In the genomic region with DNA sequence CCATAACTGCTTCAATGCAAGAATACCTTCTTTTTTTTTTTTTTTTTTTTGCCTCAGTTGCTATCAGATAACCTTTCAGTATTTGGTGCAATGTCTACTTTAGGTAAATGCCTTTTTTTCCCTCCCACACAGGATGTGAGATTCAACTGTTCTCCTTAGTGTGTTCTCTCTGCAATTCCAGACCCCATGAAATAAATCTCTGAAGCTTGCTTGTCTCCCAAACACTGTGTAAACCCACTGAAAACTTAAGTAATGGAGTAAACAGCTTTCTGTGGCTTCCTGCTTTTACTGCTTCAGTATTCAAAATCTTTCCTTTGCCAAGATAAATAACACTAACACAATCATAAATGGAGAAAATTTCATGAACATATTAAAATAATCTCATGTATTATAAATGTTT, we compare ENCODE assay signal across 19 cellular contexts. TPM values are rescaled to one million over a fixed set of nuclear protein-coding genes. Genes with fewer than 3 reads are reported as not detected.
"Had no signal": no experiment of that assay in that cellular context is flagged by ENCODE, and none has a peak within 500 bp of the region (broad histone marks: within the 10 kb centered on the region; RNA-seq: fewer than 3 reads in every experiment).

No MANE protein-coding gene starts in this region.

- H3K36me3 Mint-ChIP-seq: naive B cell; stimulated activated naive B cell treated with anti-CD40 and anti-IgM and Interleukin-4, amounts not matched to agents 10 μg/mL and 1 μg/mL and 100 μg/mL, for 72 hours had no signal

- H3K27ac Mint-ChIP-seq: activated T-helper 17 cell treated with anti-CD3 and anti-CD28 coated beads, Interleukin-2, amount 50 U/mL, for 72 hours; naive B cell; stimulated activated naive B cell treated with anti-CD40 and anti-IgM and Interleukin-4, amounts not matched to agents 10 μg/mL and 1 μg/mL and 100 μg/mL, for 72 hours; T-helper 1 cell treated with Interleukin-12 subunit alpha and Interleukin-12 subunit beta and Interleukin-4 antibody, amounts not matched to agents 30 μg/mL and 1 μg/mL, for 36 hours had no signal

- H3K4me3 Mint-ChIP-seq: activated T-helper 17 cell treated with anti-CD3 and anti-CD28 coated beads, Interleukin-2, amount 50 U/mL, for 72 hours; naive B cell; stimulated activated naive B cell treated with anti-CD40 and anti-IgM and Interleukin-4, amounts not matched to agents 10 μg/mL and 1 μg/mL and 100 μg/mL, for 72 hours; T-helper 1 cell treated with Interleukin-12 subunit alpha and Interleukin-12 subunit beta and Interleukin-4 antibody, amounts not matched to agents 30 μg/mL and 1 μg/mL, for 36 hours had no signal

- H3K9me3 Mint-ChIP-seq: activated T-helper 17 cell treated with anti-CD3 and anti-CD28 coated beads, Interleukin-2, amount 50 U/mL, for 72 hours; T-helper 1 cell treated with Interleukin-12 subunit alpha and Interleukin-12 subunit beta and Interleukin-4 antibody, amounts not matched to agents 30 μg/mL and 1 μg/mL, for 36 hours had no signal

- ATAC-seq: activated T-helper 17 cell treated with anti-CD3 and anti-CD28 coated beads, Interleukin-2, amount 50 U/mL, for 72 hours; esophagus mucosa; left cardiac atrium; stimulated activated naive B cell treated with anti-CD40 and anti-IgM and Interleukin-4, amounts not matched to agents 10 μg/mL and 1 μg/mL and 100 μg/mL, for 72 hours had no signal

- FAIRE-seq: pancreas, urothelium cell line had no signal

- DNase-seq: activated CD4-positive, alpha-beta T cell treated with anti-CD3 and anti-CD28 coated beads, Interleukin-2, amount 50 U/mL, for 48 hours; activated naive CD4-positive, alpha-beta T cell treated with Interleukin-2 at 50 U/mL for 16 hours; aorta; dorsolateral prefrontal cortex; left cardiac atrium; mammary epithelial cell; naive B cell; pancreas; stimulated activated CD4-positive, alpha-beta T cell treated with anti-CD3 and anti-CD28 coated beads, Interleukin-15, amount 100 ng/mL, for 24 hours; stimulated activated CD4-positive, alpha-beta T cell treated with anti-CD3 and anti-CD28 coated beads, Interleukin-4, amount 100 ng/mL, for 1 hour; stimulated activated naive B cell treated with anti-CD40 and anti-IgM and Interleukin-4, amounts not matched to agents 10 μg/mL and 1 μg/mL and 100 μg/mL, for 72 hours; tibial artery; WERI-Rb-1 had no signal

- H3K4me1 Mint-ChIP-seq: activated T-helper 17 cell treated with anti-CD3 and anti-CD28 coated beads, Interleukin-2, amount 50 U/mL, for 72 hours; naive B cell; stimulated activated naive B cell treated with anti-CD40 and anti-IgM and Interleukin-4, amounts not matched to agents 10 μg/mL and 1 μg/mL and 100 μg/mL, for 72 hours had no signal

- H3K27me3 Mint-ChIP-seq: activated T-helper 17 cell treated with anti-CD3 and anti-CD28 coated beads, Interleukin-2, amount 50 U/mL, for 72 hours; naive B cell; stimulated activated naive B cell treated with anti-CD40 and anti-IgM and Interleukin-4, amounts not matched to agents 10 μg/mL and 1 μg/mL and 100 μg/mL, for 72 hours had no signal

RNA-seq across cellular contexts. Expression of a gene that starts 55.8 kb away (rescaled TPM):
- total RNA-seq: activated T-helper 17 cell treated with anti-CD3 and anti-CD28 coated beads, Interleukin-2, amount 50 U/mL, for 72 hours; chondrocyte; mammary epithelial cell; mononuclear cell had no signal
- polyA plus RNA-seq: mammary epithelial cell had no signal
